In genomic region chr6:73285674-73286283, GRCh38 we compare ENCODE assay signal across 8 cellular contexts.
A peak's percentile ranks its signal among the peaks of the same experiment; 100 is the strongest.
DNase-seq lines count a peak whose midpoint lies in the region; ATAC-seq, FAIRE-seq and TF ChIP-seq lines count a peak whose summit lies in the region.

No MANE protein-coding gene starts in this region.

- H3K4me1 ChIP-seq in RWPE2 (ENCODE audit: insufficient read depth, poor library complexity, severe bottlenecking): peaks cover 6% of the 10 kb centered on the region

- FAIRE-seq in A204.1 (lab: Jason Lieb, UNC) (peak; percentile 23), urothelium cell line (lab: Jason Lieb, UNC) (no peak)

- peak; percentile 40 for TF ChIP-seq CTCF in GM12872 (IDR thresholded peaks at IDR 0.05; ENCODE audit: insufficient read depth, low read depth, low read length)
- TF ChIP-seq CTCF in RWPE2 (IDR thresholded peaks at IDR 0.05; ENCODE audit: poor library complexity, severe bottlenecking): peak; percentile 58

- peaks cover 29% of the 10 kb centered on the region for H3K36me3 ChIP-seq in RWPE2 (ENCODE audit: low read depth)

- H3K9me3 ChIP-seq in RWPE2 (ENCODE audit: severe bottlenecking): no peaks in the 10 kb centered on the region

- DNase-seq in RWPE2 (ENCODE audit: low spot score): no peak
- DNase-seq in globus pallidus (ENCODE audit: low spot score): peak; percentile 27
- DNase-seq in urothelium cell line (ENCODE audit: low spot score): peak; percentile 41
- no peak for DNase-seq in NK-92 (lab: John Stamatoyannopoulos, UW; ENCODE audit: unreplicated experiment)
- no peak for DNase-seq in HK-2 (ENCODE audit: unreplicated experiment)

- ATAC-seq in RWPE2 (ENCODE audit: low read depth) (peak; percentile 33; the same call in 1 of the 3 replicates), HG02840 (IDR thresholded peaks at IDR 0.05; ENCODE audit: low FRiP score, unreplicated experiment) (no peak)

- no peak overlapping the region for H3K27ac ChIP-seq in RWPE2 (ENCODE audit: poor library complexity, severe bottlenecking)

- no peaks in the 10 kb centered on the region for H3K27me3 ChIP-seq in RWPE2 (ENCODE audit: insufficient read depth, poor library complexity, severe bottlenecking)

- H3K4me3 ChIP-seq in RWPE2 (ENCODE audit: severe bottlenecking): no peak overlapping the region

Comparison
In these comparisons a context has a peak if more than half of its experiments do, and no peak if none do; other contexts are left out.
1. DNase-seq: peak in globus pallidus (single experiment) and urothelium cell line (single experiment); none in RWPE2 (single experiment), NK-92 (single experiment) and HK-2 (single experiment).